ENCODE assay signal across 1 cellular context in the genomic region with DNA sequence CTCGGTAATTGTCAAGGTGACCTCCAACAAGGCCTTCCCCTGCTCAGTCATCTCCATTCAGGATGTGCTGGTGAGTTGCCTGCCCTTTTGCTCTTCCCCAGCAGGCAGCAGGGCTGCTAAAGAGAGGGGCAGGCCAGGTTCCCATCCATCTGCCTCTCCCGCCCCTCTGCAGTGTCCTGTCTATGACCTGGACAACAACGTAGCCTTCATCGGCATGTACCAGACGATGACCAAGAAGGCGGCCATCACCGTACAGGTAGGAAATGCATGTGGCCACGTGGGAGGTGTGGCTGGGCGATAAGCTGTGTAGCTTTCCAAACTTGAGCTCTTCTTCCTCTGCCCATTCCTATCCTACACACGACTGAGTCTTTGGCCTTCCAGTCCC.
TF ChIP-seq lines count a peak whose summit lies in the region.

No MANE protein-coding gene starts in this region.

TF ChIP-seq in HepG2, 621 proteins besides CTCF, POLR2A, EP300 and RAD21:
- TF ChIP-seq KLF15 (CRISPR knock-in tag; IDR thresholded peaks at IDR 0.05; ENCODE audit: borderline replicate concordance) (no peak), FLYWCH1 (CRISPR knock-in tag; IDR thresholded peaks at IDR 0.05) (no peak), ZNF138 (CRISPR knock-in tag; IDR thresholded peaks at IDR 0.05; ENCODE audit: low read depth) (no peak), ARNT2 (CRISPR knock-in tag; IDR thresholded peaks at IDR 0.05; ENCODE audit: low read depth) (no peak), RBM22 (optimal IDR thresholded peaks at IDR 0.05; ENCODE audit: low read length) (no peak), RFX1 (IDR thresholded peaks at IDR 0.05) (no peak), GTF3A (CRISPR knock-in tag; conservative IDR thresholded peaks at IDR 0.05) (no peak), TARDBP (CRISPR knock-in tag; IDR thresholded peaks at IDR 0.05) (no peak), KDM3A (CRISPR knock-in tag; IDR thresholded peaks at IDR 0.05; ENCODE audit: low read depth) (no peak), SP5 (CRISPR knock-in tag; IDR thresholded peaks at IDR 0.05; ENCODE audit: borderline replicate concordance, low read depth) (no peak), ZNF720 (CRISPR knock-in tag; IDR thresholded peaks at IDR 0.05) (no peak), ZNF292 (CRISPR knock-in tag; IDR thresholded peaks at IDR 0.05; ENCODE audit: borderline replicate concordance, low read depth) (no peak), FOXM1 (CRISPR knock-in tag; IDR thresholded peaks at IDR 0.05) (no peak)
- TF ChIP-seq, protein P1, sequence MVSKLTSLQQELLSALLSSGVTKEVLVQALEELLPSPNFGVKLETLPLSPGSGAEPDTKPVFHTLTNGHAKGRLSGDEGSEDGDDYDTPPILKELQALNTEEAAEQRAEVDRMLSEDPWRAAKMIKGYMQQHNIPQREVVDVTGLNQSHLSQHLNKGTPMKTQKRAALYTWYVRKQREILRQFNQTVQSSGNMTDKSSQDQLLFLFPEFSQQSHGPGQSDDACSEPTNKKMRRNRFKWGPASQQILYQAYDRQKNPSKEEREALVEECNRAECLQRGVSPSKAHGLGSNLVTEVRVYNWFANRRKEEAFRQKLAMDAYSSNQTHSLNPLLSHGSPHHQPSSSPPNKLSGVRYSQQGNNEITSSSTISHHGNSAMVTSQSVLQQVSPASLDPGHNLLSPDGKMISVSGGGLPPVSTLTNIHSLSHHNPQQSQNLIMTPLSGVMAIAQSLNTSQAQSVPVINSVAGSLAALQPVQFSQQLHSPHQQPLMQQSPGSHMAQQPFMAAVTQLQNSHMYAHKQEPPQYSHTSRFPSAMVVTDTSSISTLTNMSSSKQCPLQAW (CRISPR knock-in tag; IDR thresholded peaks at IDR 0.05), result no peak
- TF ChIP-seq, protein P2, sequence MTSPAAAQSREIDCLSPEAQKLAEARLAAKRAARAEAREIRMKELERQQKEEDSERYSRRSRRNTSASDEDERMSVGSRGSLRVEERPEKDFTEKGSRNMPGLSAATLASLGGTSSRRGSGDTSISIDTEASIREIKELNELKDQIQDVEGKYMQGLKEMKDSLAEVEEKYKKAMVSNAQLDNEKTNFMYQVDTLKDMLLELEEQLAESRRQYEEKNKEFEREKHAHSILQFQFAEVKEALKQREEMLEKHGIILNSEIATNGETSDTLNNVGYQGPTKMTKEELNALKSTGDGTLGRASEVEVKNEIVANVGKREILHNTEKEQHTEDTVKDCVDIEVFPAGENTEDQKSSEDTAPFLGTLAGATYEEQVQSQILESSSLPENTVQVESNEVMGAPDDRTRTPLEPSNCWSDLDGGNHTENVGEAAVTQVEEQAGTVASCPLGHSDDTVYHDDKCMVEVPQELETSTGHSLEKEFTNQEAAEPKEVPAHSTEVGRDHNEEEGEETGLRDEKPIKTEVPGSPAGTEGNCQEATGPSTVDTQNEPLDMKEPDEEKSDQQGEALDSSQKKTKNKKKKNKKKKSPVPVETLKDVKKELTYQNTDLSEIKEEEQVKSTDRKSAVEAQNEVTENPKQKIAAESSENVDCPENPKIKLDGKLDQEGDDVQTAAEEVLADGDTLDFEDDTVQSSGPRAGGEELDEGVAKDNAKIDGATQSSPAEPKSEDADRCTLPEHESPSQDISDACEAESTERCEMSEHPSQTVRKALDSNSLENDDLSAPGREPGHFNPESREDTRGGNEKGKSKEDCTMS (CRISPR knock-in tag; conservative IDR thresholded peaks at IDR 0.05), result no peak
- TF ChIP-seq, protein P3, sequence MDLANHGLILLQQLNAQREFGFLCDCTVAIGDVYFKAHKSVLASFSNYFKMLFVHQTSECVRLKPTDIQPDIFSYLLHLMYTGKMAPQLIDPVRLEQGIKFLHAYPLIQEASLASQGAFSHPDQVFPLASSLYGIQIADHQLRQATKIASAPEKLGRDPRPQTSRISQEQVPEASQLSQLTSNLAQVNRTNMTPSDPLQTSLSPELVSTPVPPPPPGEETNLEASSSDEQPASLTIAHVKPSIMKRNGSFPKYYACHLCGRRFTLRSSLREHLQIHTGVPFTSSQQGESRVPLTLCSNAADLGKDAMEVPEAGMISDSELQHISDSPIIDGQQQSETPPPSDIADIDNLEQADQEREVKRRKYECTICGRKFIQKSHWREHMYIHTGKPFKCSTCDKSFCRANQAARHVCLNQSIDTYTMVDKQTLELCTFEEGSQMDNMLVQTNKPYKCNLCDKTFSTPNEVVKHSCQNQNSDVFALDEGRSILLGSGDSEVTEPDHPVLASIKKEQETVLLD (CRISPR knock-in tag; IDR thresholded peaks at IDR 0.05; ENCODE audit: low read depth), result no peak
- TF ChIP-seq, protein P4, sequence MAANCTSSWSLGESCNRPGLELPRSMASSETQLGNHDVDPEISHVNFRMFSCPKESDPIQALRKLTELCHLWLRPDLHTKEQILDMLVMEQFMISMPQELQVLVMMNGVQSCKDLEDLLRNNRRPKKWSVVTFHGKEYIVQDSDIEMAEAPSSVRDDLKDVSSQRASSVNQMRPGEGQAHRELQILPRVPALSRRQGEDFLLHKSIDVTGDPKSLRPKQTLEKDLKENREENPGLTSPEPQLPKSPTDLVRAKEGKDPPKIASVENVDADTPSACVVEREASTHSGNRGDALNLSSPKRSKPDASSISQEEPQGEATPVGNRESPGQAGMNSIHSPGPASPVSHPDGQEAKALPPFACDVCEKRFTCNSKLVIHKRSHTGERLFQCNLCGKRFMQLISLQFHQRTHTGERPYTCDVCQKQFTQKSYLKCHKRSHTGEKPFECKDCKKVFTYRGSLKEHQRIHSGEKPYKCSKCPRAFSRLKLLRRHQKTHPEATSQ (CRISPR knock-in tag; IDR thresholded peaks at IDR 0.05; ENCODE audit: borderline replicate concordance), result no peak
